Comparison of ENCODE assay signal across 1 cellular context in genomic region chr5:91941590-91941989, GRCh38.
TF ChIP-seq lines count a peak whose summit lies in the region.

No MANE protein-coding gene starts in this region.

TF ChIP-seq in IMR-90, 13 proteins besides CTCF, POLR2A, EP300 and RAD21 (continued from another document):
- no peak for TF ChIP-seq ELK1 (IDR thresholded peaks at IDR 0.05; ENCODE audit: borderline replicate concordance, low read depth, low read length)
